Comparison of ENCODE assay signal across 31 cellular contexts in the genomic region with DNA sequence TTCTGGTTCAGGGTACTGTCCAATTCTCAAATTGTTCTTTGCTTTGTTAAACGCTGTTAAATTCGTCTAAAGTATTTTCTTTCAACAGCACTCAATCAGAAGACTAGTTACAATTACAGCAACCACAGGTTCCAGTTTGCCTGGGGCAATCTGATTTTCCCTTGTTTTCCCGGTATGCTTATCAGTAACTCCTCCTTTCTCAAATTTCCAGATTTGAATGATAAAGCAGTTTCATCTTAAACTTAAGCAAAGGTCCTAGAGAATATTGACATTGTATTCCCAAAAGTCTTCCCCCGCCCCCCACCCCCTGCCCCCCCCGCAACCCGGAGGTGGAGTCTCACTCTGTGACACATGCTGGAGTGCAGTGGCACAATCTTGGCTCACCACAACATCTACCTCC. TPM values are rescaled to one million over a fixed set of nuclear protein-coding genes. Genes with fewer than 3 reads are reported as not detected.
DNase-seq lines count a peak whose midpoint lies in the region.
"Had no signal": no experiment of that assay in that cellular context is flagged by ENCODE, and none has a peak within 500 bp of the region (broad histone marks: within the 10 kb centered on the region; RNA-seq: fewer than 3 reads in every experiment).

No MANE protein-coding gene starts in this region.

- DNase-seq in ELF-1 (ENCODE audit: low read depth, low spot score) = peak; percentile 75
- peak; percentile 85 for DNase-seq in M059J (ENCODE audit: low read depth)
- DNase-seq in NCI-H526 treated with DMSO at 0.1 percent for 48 hours (lab: John Stamatoyannopoulos, UW) = peak; percentile 99
- peak; percentile 78 for DNase-seq in islet precursor cell
- DNase-seq in NCI-H2081 (lab: John Stamatoyannopoulos, UW) = no peak
- DNase-seq in stimulated activated CD4-positive, alpha-beta T cell treated with anti-CD3 and anti-CD28 coated beads, Interleukin-4, amount 100 ng/mL, for 1 hour = no peak
- no peak for DNase-seq in HUDEP-2 (lab: John Stamatoyannopoulos, UW; ENCODE audit: unreplicated experiment in 76 of 76)
- DNase-seq: activated B cell treated with CpG ODN at 0.5 μM for 24 hours; activated CD4-positive, alpha-beta T cell treated with anti-CD3 and anti-CD28 coated beads, Interleukin-2, amount 50 U/mL, for 1 hour; activated gamma-delta T cell treated with Interleukin-2 at 50 U/mL for 16 hours; activated naive CD8-positive, alpha-beta T cell treated with anti-CD3 and anti-CD28 coated beads, Interleukin-2, amount 50 U/mL, for 24 hours; activated T-cell treated with anti-CD3 and anti-CD28 coated beads, Interleukin-2, amount 50 U/mL, for 4 hours; C1 segment of cervical spinal cord; DND-41; dorsolateral prefrontal cortex; H7; KG1; left ventricle myocardium inferior; midbrain; NCI-H1417 treated with DMSO at 0.1 percent for 48 hours; NCI-H446 treated with DMSO at 0.1 percent for 48 hours; SIG-M5; sigmoid colon; stimulated activated CD4-positive, alpha-beta T cell treated with anti-CD3 and anti-CD28 coated beads, Interleukin-4, amount 100 ng/mL, for 4 hours; substantia nigra; SW 1271; T1000; upper lobe of right lung had no signal

RNA-seq across cellular contexts. Expression of gene USP28, which starts 10.5 kb away (rescaled TPM):
- total RNA-seq in M059J (2014; rRNA removed; shearing (Covaris generic)) = 29.7 and 39.0 TPM in 2 replicates

RNA-seq across cellular contexts. Expression of gene HTR3B, which starts 18.7 kb away (rescaled TPM):
- not detected in 2 replicates for total RNA-seq in M059J (2014; rRNA removed; shearing (Covaris generic))
- total RNA-seq: activated T-cell treated with anti-CD3 and anti-CD28 coated beads, Interleukin-2, amount 50 U/mL, for 4 hours; H7; HT1080; left ventricle myocardium inferior; naive thymus-derived CD4-positive, alpha-beta T cell; prostate gland; sigmoid colon; upper lobe of right lung had no signal

Comparison
In these comparisons a context has a peak if more than half of its experiments do, and no peak if none do; other contexts are left out.
1. DNase-seq: peak in ELF-1 (single experiment), M059J (single experiment), NCI-H526 treated with DMSO at 0.1 percent for 48 hours (single experiment) and islet precursor cell (single experiment); none in NCI-H2081 (0 of 2), stimulated activated CD4-positive, alpha-beta T cell treated with anti-CD3 and anti-CD28 coated beads, Interleukin-4, amount 100 ng/mL, for 1 hour (single experiment) and HUDEP-2 (0 of 76).